ENCODE assay signal across 30 cellular contexts in the genomic region with DNA sequence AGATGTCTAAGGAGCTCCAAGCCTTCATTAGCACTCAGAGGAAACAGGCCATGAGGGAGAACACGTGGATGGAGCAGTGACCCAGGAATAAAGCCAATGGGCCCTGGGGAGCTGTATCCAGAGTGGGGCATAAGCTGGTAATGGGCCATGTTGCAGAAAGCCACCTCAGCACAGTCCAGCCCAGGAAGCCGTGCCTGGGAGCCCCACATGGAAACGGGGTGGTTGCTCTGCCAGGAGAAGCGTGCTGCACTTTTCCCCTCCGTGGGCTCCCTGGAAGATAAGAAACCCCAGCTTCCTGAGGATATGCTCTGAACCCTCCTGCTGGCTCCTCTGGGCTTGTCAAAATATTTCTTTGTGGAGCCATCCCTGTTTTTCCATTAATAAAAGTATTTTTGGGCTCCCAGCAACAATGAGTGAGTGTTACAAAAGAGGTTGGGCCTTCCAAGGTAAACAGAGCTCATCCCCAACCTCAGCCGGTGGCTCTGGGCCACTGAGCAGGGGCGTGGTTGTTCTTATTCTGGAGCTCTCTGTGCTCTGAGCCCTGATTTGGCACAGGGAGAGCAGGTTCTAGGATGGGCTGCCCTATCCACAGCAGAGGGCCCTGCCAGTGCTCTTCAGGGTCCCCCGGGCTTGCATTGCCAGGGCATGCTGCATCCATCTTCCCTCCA. TPM values are rescaled to one million over a fixed set of nuclear protein-coding genes. Genes with fewer than 3 reads are reported as not detected.
A peak's percentile ranks its signal among the peaks of the same experiment; 100 is the strongest.
DNase-seq lines count a peak whose midpoint lies in the region; ATAC-seq and TF ChIP-seq lines count a peak whose summit lies in the region.
"Had no signal": no experiment of that assay in that cellular context is flagged by ENCODE, and none has a peak within 500 bp of the region (broad histone marks: within the 10 kb centered on the region; RNA-seq: fewer than 3 reads in every experiment).

No MANE protein-coding gene starts in this region.

- H3K27me3 ChIP-seq in tibial artery: peaks cover 0 to 18% of the 10 kb centered on the region in 2 donors
- H3K27me3 ChIP-seq in SK-N-SH (ENCODE audit: insufficient read depth): no peaks in the 10 kb centered on the region
- H3K27me3 ChIP-seq: hepatocyte, upper lobe of right lung had no signal

- H3K9ac ChIP-seq in SK-N-SH: no peak overlapping the region

- no peaks in the 10 kb centered on the region for H3K9me2 ChIP-seq in SK-N-SH

- H3K4me1 Mint-ChIP-seq in MCF 10A (ENCODE audit: insufficient read depth, unreplicated experiment): peaks cover 20% of the 10 kb centered on the region

- H3K79me2 ChIP-seq in SK-N-SH (ENCODE audit: insufficient read depth): no peaks in the 10 kb centered on the region
- H3K79me2 ChIP-seq: hepatocyte had no signal

- no TSS peak for BruUV-seq in MCF 10A (replicated peaks; lab: Mats Ljungman, UMichigan)

- CTCF ChIA-PET in MCF 10A (lab: Yijun Ruan, JAX) (interaction anchor here (0.5 to 6.7 kb wide), 11 partner anchors 9 to 592 kb away, joined by 3 to 57 read pairs (median 3); no protein-coding TSS in a partner anchor), SK-N-SH (lab: Yijun Ruan, JAX) (interaction anchor here (1.1 to 2.9 kb wide), 3 partner anchors 21 to 592 kb away, joined by 3 to 16 read pairs (median 4); no protein-coding TSS in a partner anchor)

- peaks cover under 1% of the 10 kb centered on the region for H3K27me3 Mint-ChIP-seq in MCF 10A (ENCODE audit: insufficient read depth, unreplicated experiment)
- H3K27me3 Mint-ChIP-seq: activated naive CD8-positive, alpha-beta T cell had no signal

- no peak overlapping the region for H3K27ac ChIP-seq in tibial artery
- H3K27ac ChIP-seq in SK-N-SH (ENCODE audit: low read depth in 2 of 2, low read length in 1 of 2): no peak overlapping the region
- H3K27ac ChIP-seq: hepatocyte, SJSA1, upper lobe of right lung had no signal

- H3K4me2 ChIP-seq in SK-N-SH: no peak overlapping the region
- H3K4me2 ChIP-seq: hepatocyte had no signal

- no peaks in the 10 kb centered on the region for H3F3A ChIP-seq in SK-N-SH (replicated peaks; ENCODE audit: insufficient read depth)

- TF ChIP-seq EP300 in SK-N-SH (IDR thresholded peaks at IDR 0.05; ENCODE audit: borderline replicate concordance in 1 of 2, low read depth in 1 of 2, low read length in 1 of 2): no peak

- no peak overlapping the region for H3K4me3 Mint-ChIP-seq in MCF 10A (ENCODE audit: unreplicated experiment)
- H3K4me3 Mint-ChIP-seq: activated CD4-positive, alpha-beta T cell treated with anti-CD3 and anti-CD28 coated beads for 36 hours; activated naive CD8-positive, alpha-beta T cell; activated T-helper 1 cell treated with anti-CD3 and anti-CD28 coated beads, Interleukin-12 subunit alpha, Interleukin-12 subunit beta, Interleukin-2, Interleukin-4 antibody, amounts not matched to agents 30 ng/mL and 10 ng/mL and 1 ng/mL, durations not matched to agents 14 hours and 24 hours and 36 hours; HFFc6; T-helper 1 cell treated with Interleukin-12 subunit alpha and Interleukin-12 subunit beta and Interleukin-4 antibody, amounts not matched to agents 30 μg/mL and 1 μg/mL, for 36 hours had no signal

- no peaks in the 10 kb centered on the region for H3K36me3 ChIP-seq in tibial artery
- no peaks in the 10 kb centered on the region for H3K36me3 ChIP-seq in SK-N-SH (replicated peaks in 1 of 2; ENCODE audit: control insufficient read depth in 1 of 2, insufficient read depth in 2 of 2, low read length in 1 of 2)
- H3K36me3 ChIP-seq: BE2C, SJSA1, upper lobe of right lung had no signal

- H3K4me3 ChIP-seq in tibial artery (no peak overlapping the region), SK-N-SH (ENCODE audit: low read depth in 2 of 2, low read length in 1 of 2) (no peak overlapping the region)
- H3K4me3 ChIP-seq: hepatocyte, mucosa of descending colon, SJSA1, skin epidermis, upper lobe of right lung had no signal

- no peaks in the 10 kb centered on the region for H3K9me3 ChIP-seq in tibial artery
- H3K9me3 ChIP-seq in SK-N-SH: no peaks in the 10 kb centered on the region
- H3K9me3 ChIP-seq: BE2C, Caco-2, mucosa of descending colon, SJSA1, upper lobe of right lung had no signal

- no peak for TF ChIP-seq CTCF in MCF 10A (IDR thresholded peaks at IDR 0.05; ENCODE audit: unreplicated experiment)
- no peak for TF ChIP-seq CTCF in tibial artery (IDR thresholded peaks at IDR 0.05)
- TF ChIP-seq CTCF in SK-N-SH (IDR thresholded peaks at IDR 0.05): no peak

- H3K9me3 Mint-ChIP-seq in activated naive CD4-positive, alpha-beta T cell treated with anti-CD3 and anti-CD28 coated beads, Interleukin-2, amount 50 U/mL, for 72 hours: peaks cover 7 to 18% of the 10 kb centered on the region in 2 donors
- H3K9me3 Mint-ChIP-seq in MCF 10A (ENCODE audit: unreplicated experiment): no peaks in the 10 kb centered on the region
- H3K9me3 Mint-ChIP-seq: T-helper 1 cell treated with Interleukin-12 subunit alpha and Interleukin-12 subunit beta and Interleukin-4 antibody, amounts not matched to agents 30 μg/mL and 1 μg/mL, for 36 hours had no signal

- H4K20me1 ChIP-seq in SK-N-SH (ENCODE audit: insufficient read depth): no peaks in the 10 kb centered on the region

- peaks cover 10 to 11% of the 10 kb centered on the region in 2 donors for H3K36me3 Mint-ChIP-seq in activated naive CD4-positive, alpha-beta T cell treated with anti-CD3 and anti-CD28 coated beads, Interleukin-2, amount 50 U/mL, for 72 hours
- H3K36me3 Mint-ChIP-seq in MCF 10A (ENCODE audit: insufficient read depth, unreplicated experiment): no peaks in the 10 kb centered on the region
- H3K36me3 Mint-ChIP-seq: activated naive CD8-positive, alpha-beta T cell had no signal

- no peak overlapping the region for H2AFZ ChIP-seq in SK-N-SH (ENCODE audit: low read depth)
- H2AFZ ChIP-seq: hepatocyte had no signal

- peak overlapping the region; percentile 30 to 61 for H3K27ac Mint-ChIP-seq in activated naive CD4-positive, alpha-beta T cell treated with anti-CD3 and anti-CD28 coated beads, Interleukin-2, amount 50 U/mL, for 72 hours
- H3K27ac Mint-ChIP-seq in MCF 10A (ENCODE audit: low read depth, unreplicated experiment): no peak overlapping the region
- H3K27ac Mint-ChIP-seq: activated CD4-positive, alpha-beta T cell treated with anti-CD3 and anti-CD28 coated beads for 36 hours; activated naive CD8-positive, alpha-beta T cell; activated T-helper 1 cell treated with anti-CD3 and anti-CD28 coated beads, Interleukin-12 subunit alpha, Interleukin-12 subunit beta, Interleukin-2, Interleukin-4 antibody, amounts not matched to agents 30 ng/mL and 10 ng/mL and 1 ng/mL, durations not matched to agents 14 hours and 24 hours and 36 hours; HFFc6; T-helper 1 cell treated with Interleukin-12 subunit alpha and Interleukin-12 subunit beta and Interleukin-4 antibody, amounts not matched to agents 30 μg/mL and 1 μg/mL, for 36 hours had no signal

- no peak for DNase-seq in activated naive CD4-positive, alpha-beta T cell treated with anti-CD3 and anti-CD28 coated beads, Interleukin-2, amount 50 U/mL, for 72 hours (ENCODE audit: low spot score in 2 of 2)
- DNase-seq in activated naive CD4-positive, alpha-beta T cell treated with anti-CD3 and anti-CD28 coated beads, Interleukin-2, amount 50 U/mL, for 16 hours: no peak
- peak; percentile 75 for DNase-seq in MCF 10A (ENCODE audit: unreplicated experiment)
- DNase-seq in left lobe of liver (ENCODE audit: low spot score): no peak
- DNase-seq in tibial artery: peak; percentile 82 to 83
- DNase-seq in A172 (ENCODE audit: low spot score): no peak
- no peak for DNase-seq in SK-N-SH
- DNase-seq in stimulated activated CD4-positive, alpha-beta T cell treated with anti-CD3 and anti-CD28 coated beads, Interleukin-15, amount 100 ng/mL, for 24 hours: no peak
- DNase-seq: BE2C; Caco-2; DMS79 treated with DMSO at 0.1 percent for 48 hours; HFFc6; Kasumi-1; mucosa of descending colon; NCI-H1048; NCI-H2029; NCI-H226; NCI-H82; OCI-M1; posterior cingulate gyrus; stimulated activated naive CD4-positive, alpha-beta T cell; upper lobe of right lung had no signal

- TF ChIP-seq RAD21 in SK-N-SH (IDR thresholded peaks at IDR 0.05; ENCODE audit: low read length): no peak

- ATAC-seq in activated naive CD4-positive, alpha-beta T cell treated with anti-CD3 and anti-CD28 coated beads, Interleukin-2, amount 50 U/mL, for 72 hours: no peak
- ATAC-seq in left lobe of liver: peak; percentile 66
- ATAC-seq: mucosa of descending colon, upper lobe of right lung had no signal

- H3K4me1 ChIP-seq in tibial artery: peaks cover 0 to 20% (median 8%) of the 10 kb centered on the region in 4 donors
- no peaks in the 10 kb centered on the region for H3K4me1 ChIP-seq in SK-N-SH (ENCODE audit: control insufficient read depth in 1 of 2, insufficient read depth in 2 of 2, low read depth in 1 of 2, low read length in 1 of 2)
- H3K4me1 ChIP-seq: BE2C, Caco-2, upper lobe of right lung had no signal

- intact Hi-C loops in MCF 10A (cut with micrococcal nuclease) (no loop called here), tibial artery (cut with DNase I; ENCODE audit: low total_unique reads) (no loop called here)

- 73% methylated on average over 8 of the region's 8 CpGs for WGBS in SK-N-SH (ENCODE audit: low lambda C conversion rate)

- POLR2A ChIA-PET in MCF 10A (lab: Yijun Ruan, JAX) (interaction anchor here (0.6 to 2.4 kb wide), 6 partner anchors 8 to 592 kb away, joined by 3 to 8 read pairs (median 3); no protein-coding TSS in a partner anchor), SK-N-SH (lab: Yijun Ruan, JAX) (no interaction called here)

TF ChIP-seq in SK-N-SH, 30 proteins besides CTCF, POLR2A, EP300 and RAD21:
- TF ChIP-seq RCOR1 (IDR thresholded peaks at IDR 0.05; ENCODE audit: low read length): no peak

RNA-seq across cellular contexts. Expression of a gene that starts 31.2 kb away (rescaled TPM):
- 10 to 100 TPM; 29.9 to 39.4 TPM for total RNA-seq in activated naive CD4-positive, alpha-beta T cell treated with anti-CD3 and anti-CD28 coated beads, Interleukin-2, amount 50 U/mL, for 72 hours
- total RNA-seq in MCF 10A (2022) (0.07 and 0.12 TPM in 2 replicates), left lobe of liver (4.6 TPM)
- total RNA-seq in A172 (2014; rRNA removed; shearing (Covaris generic)): 0.28 and 0.43 TPM in 2 replicates
- 0.13 and 0.36 TPM in 2 replicates for polyA plus RNA-seq in SK-N-SH (2012; rRNA removed)
- 0.21 and 0.28 TPM in 2 replicates for polyA plus RNA-seq in SK-N-SH (2012; cell fraction: cytosol; rRNA removed)
- polyA plus RNA-seq in SK-N-SH (2012; cell fraction: nucleus; rRNA removed): 0.90 and 1.0 TPM in 2 replicates
- total RNA-seq: SJSA1 had no signal
- polyA plus RNA-seq: neural cell had no signal

Comparison
In these comparisons a context has a peak if more than half of its experiments do, and no peak if none do; other contexts are left out.
1. DNase-seq: peak in MCF 10A (single experiment) and tibial artery (2 of 2); none in activated naive CD4-positive, alpha-beta T cell treated with anti-CD3 and anti-CD28 coated beads, Interleukin-2, amount 50 U/mL, for 72 hours (0 of 2), activated naive CD4-positive, alpha-beta T cell treated with anti-CD3 and anti-CD28 coated beads, Interleukin-2, amount 50 U/mL, for 16 hours (single experiment), left lobe of liver (single experiment), A172 (single experiment), SK-N-SH (single experiment) and stimulated activated CD4-positive, alpha-beta T cell treated with anti-CD3 and anti-CD28 coated beads, Interleukin-15, amount 100 ng/mL, for 24 hours (single experiment).